In genomic region chr19:54608205-54608604, GRCh38 we compare ENCODE assay signal across 1 cellular context.
TF ChIP-seq lines count a peak whose summit lies in the region.

No MANE protein-coding gene starts in this region.

TF ChIP-seq in SK-N-SH treated with all-trans-retinoic acid at 6 μM for 48 hours, 23 proteins besides CTCF, POLR2A, EP300 and RAD21 (continued from another document):
- TF ChIP-seq PATZ1 (CRISPR knock-in tag; IDR thresholded peaks at IDR 0.05; ENCODE audit: borderline replicate concordance) (no peak), BACH2 (CRISPR knock-in tag; IDR thresholded peaks at IDR 0.05; ENCODE audit: borderline replicate concordance) (no peak), ARNTL (CRISPR knock-in tag; IDR thresholded peaks at IDR 0.05; ENCODE audit: borderline replicate concordance, low read depth) (no peak), POU6F1 (CRISPR knock-in tag; IDR thresholded peaks at IDR 0.05; ENCODE audit: borderline replicate concordance, low read depth) (no peak), SNAI2 (CRISPR knock-in tag; IDR thresholded peaks at IDR 0.05) (no peak)
